In the genomic region with DNA sequence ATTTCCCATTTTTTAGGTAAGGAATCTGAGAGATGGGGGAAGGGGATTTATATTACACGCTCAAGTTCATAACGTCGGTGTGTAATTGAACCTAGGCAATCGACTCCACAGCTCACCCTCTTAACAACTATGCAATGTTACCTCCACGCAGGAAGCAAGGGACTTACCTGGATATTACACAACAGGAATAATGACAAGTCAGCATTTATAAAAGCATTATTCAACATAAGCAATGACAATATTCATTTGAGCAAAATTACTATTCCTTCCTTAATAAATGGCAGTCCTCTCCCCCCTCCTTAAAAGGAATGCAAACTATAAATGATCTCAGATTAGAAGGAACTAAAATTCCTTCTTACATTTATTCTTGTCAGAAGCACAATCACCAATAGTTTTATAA, we compare ENCODE assay signal across 2 cellular contexts.
TF ChIP-seq lines count a peak whose summit lies in the region.

No MANE protein-coding gene starts in this region.

TF ChIP-seq in HepG2, 621 proteins besides CTCF, POLR2A, EP300 and RAD21:
- TF ChIP-seq SRSF9 (IDR thresholded peaks at IDR 0.05; ENCODE audit: borderline replicate concordance, insufficient read depth, low read depth, low read length, poor library complexity, severe bottlenecking) = no peak
- peak; percentile 94 for TF ChIP-seq MAFF (IDR thresholded peaks at IDR 0.05; ENCODE audit: low read depth, low read length)
- peak; percentile 88 to 94 for TF ChIP-seq MAFK (conservative IDR thresholded peaks at IDR 0.05 in 1 of 2, IDR thresholded peaks at IDR 0.05 in 1 of 2; ENCODE audit: low read length in 2 of 2)

TF ChIP-seq in IMR-90, 13 proteins besides CTCF, POLR2A, EP300 and RAD21:
- TF ChIP-seq MXI1 (IDR thresholded peaks at IDR 0.05; ENCODE audit: borderline replicate concordance, low read depth, low read length) (no peak), MAFK (IDR thresholded peaks at IDR 0.05; ENCODE audit: low read depth, low read length) (peak; percentile 91)
